In the genomic region with DNA sequence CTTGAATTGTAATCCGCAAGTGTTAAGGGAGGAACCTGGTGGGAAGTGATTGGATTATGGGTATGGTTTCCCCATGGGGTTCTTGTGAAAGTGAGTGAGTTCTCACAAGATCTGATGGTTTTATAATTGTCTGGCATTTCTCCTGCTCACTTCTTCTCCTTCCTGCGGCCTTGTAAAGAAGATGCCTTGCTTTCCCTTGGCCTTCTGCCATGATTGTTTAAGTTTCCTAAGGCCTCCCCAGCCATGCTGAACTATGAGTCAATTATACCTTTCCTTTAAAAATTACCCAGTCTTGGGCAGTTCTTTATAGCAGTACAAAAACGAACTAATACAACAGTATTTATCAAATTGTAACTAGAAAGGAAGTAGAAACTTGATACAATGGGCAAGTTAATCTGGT, we compare ENCODE assay signal across 26 cellular contexts.
"Had no signal": no experiment of that assay in that cellular context is flagged by ENCODE, and none has a peak within 500 bp of the region (broad histone marks: within the 10 kb centered on the region; RNA-seq: fewer than 3 reads in every experiment).

No MANE protein-coding gene starts in this region.

- ATAC-seq: foreskin keratinocyte, gastroesophageal sphincter, heart right ventricle, left lobe of liver, natural killer cell, psoas muscle, sciatic nerve had no signal

- H3K36me3 ChIP-seq: ovary had no signal

- H3K4me2 ChIP-seq: smooth muscle cell had no signal

- H3K4me1 ChIP-seq: esophagus muscularis mucosa, foreskin keratinocyte, gastroesophageal sphincter, heart right ventricle, psoas muscle, right atrium auricular region, stomach, thyroid gland, vagina had no signal

- H3K27ac ChIP-seq: coronary artery, esophagus muscularis mucosa, foreskin keratinocyte, gastroesophageal sphincter, heart right ventricle, ovary, psoas muscle, right atrium auricular region, stomach, thyroid gland, vagina had no signal

- DNase-seq: foreskin keratinocyte; glutamatergic neuron; heart right ventricle; kidney; natural killer cell; occipital lobe; ovary; posterior cingulate gyrus; psoas muscle; stimulated activated CD4-positive, alpha-beta T cell treated with anti-CD3 and anti-CD28 coated beads, Interleukin-12 subunit alpha, Interleukin-12 subunit beta, amount 100 ng/mL, for 4 hours; stimulated activated CD4-positive, alpha-beta T cell treated with anti-CD3 and anti-CD28 coated beads, Interleukin-1b, Interleukin-23, amount 100 ng/mL, for 48 hours; stimulated activated CD4-positive, alpha-beta T cell treated with anti-CD3 and anti-CD28 coated beads, Interleukin-4, amount 100 ng/mL, for 1 hour; stimulated activated CD8-positive, alpha-beta memory T cell treated with anti-CD3 and anti-CD28 coated beads, Interleukin-4, amount 100 ng/mL, for 48 hours; stimulated activated naive CD4-positive, alpha-beta T cell treated with Interleukin-2 at 50 U/mL for 16 hours; stomach; thyroid gland; trophoblast cell had no signal

- H3K27me3 ChIP-seq: esophagus muscularis mucosa, foreskin keratinocyte, gastroesophageal sphincter, heart right ventricle, ovary, right atrium auricular region, stomach, thyroid gland, vagina had no signal

- H3K9me3 ChIP-seq: ovary, thyroid gland, vagina had no signal

- H3K4me3 ChIP-seq: coronary artery, esophagus muscularis mucosa, gastroesophageal sphincter, heart right ventricle, lung, ovary, psoas muscle, right atrium auricular region, smooth muscle cell, stomach, thyroid gland, vagina had no signal
